ENCODE assay signal across 11 cellular contexts in genomic region chr16:22240023-22240697, GRCh38. TPM values are rescaled to one million over a fixed set of nuclear protein-coding genes. Genes with fewer than 3 reads are reported as not detected.
A peak's percentile ranks its signal among the peaks of the same experiment; 100 is the strongest.
DNase-seq lines count a peak whose midpoint lies in the region; ATAC-seq and TF ChIP-seq lines count a peak whose summit lies in the region.
"Had no signal": no experiment of that assay in that cellular context is flagged by ENCODE, and none has a peak within 500 bp of the region (broad histone marks: within the 10 kb centered on the region; RNA-seq: fewer than 3 reads in every experiment).

No MANE protein-coding gene starts in this region.

- WGBS in gastroesophageal sphincter (ENCODE audit: low coverage in 1 of 2), 2 donors, result 31 to 35% methylated on average over 2 of the region's 3 CpGs

- H3K27ac ChIP-seq in gastroesophageal sphincter, result peak overlapping the region; percentile 51 to 72 (median 68)
- peak overlapping the region; percentile 53 to 73 for H3K27ac ChIP-seq in tibial artery
- no peak overlapping the region for H3K27ac ChIP-seq in foreskin keratinocyte
- no peak overlapping the region for H3K27ac ChIP-seq in PC-9

- no peak for TF ChIP-seq EP300 in gastroesophageal sphincter (IDR thresholded peaks at IDR 0.05)

- ATAC-seq in activated CD8-positive, alpha-beta memory T cell treated with anti-CD3 and anti-CD28 coated beads, Interleukin-2, amount 10 ng/mL, durations not matched to agents 7 days and 5 days, result no peak
- ATAC-seq in gastroesophageal sphincter (peak; percentile 82), foreskin keratinocyte (no peak)

- BruUV-seq in PC-9 (replicated peaks; lab: Mats Ljungman, UMichigan), result no TSS peak

- no peak for TF ChIP-seq POLR2A in gastroesophageal sphincter (IDR thresholded peaks at IDR 0.05)

- H3K36me3 ChIP-seq in gastroesophageal sphincter (peaks cover 0 to 32% of the 10 kb centered on the region in 2 donors), tibial artery (peaks cover 9 to 24% (median 14%) of the 10 kb centered on the region in 3 donors), PC-9 (ENCODE audit: low read depth) (no peaks in the 10 kb centered on the region)

- CTCF ChIA-PET in activated CD8-positive, alpha-beta memory T cell treated with anti-CD3 and anti-CD28 coated beads, Interleukin-2, amount 10 ng/mL, durations not matched to agents 7 days and 5 days (lab: Charles Lee), result interaction anchor here (1.0 to 1.4 kb wide), 2 partner anchors 50 to 56 kb away, joined by 3 read pairs; no protein-coding TSS in a partner anchor
- CTCF ChIA-PET in activated CD4-positive, alpha-beta memory T cell treated with anti-CD3 and anti-CD28 coated beads, Interleukin-2, amount 10 ng/mL, durations not matched to agents 7 days and 5 days (lab: Charles Lee), result interaction anchor here (2.1 kb wide), 1 partner anchor 56 kb away, joined by 8 read pairs; no protein-coding TSS in a partner anchor
- CTCF ChIA-PET in PC-9 (lab: Charles Lee), result no interaction called here

- H3K4me2 ChIP-seq in PC-9, result no peak overlapping the region

- H3K4me1 ChIP-seq in gastroesophageal sphincter (peaks cover 0 to 51% (median 15%) of the 10 kb centered on the region in 3 donors), tibial artery (peaks cover 0 to 69% (median 36%) of the 10 kb centered on the region in 4 donors), foreskin keratinocyte (no peaks in the 10 kb centered on the region), PC-9 (replicated peaks; ENCODE audit: insufficient read depth) (peaks cover 9% of the 10 kb centered on the region; the same call in 1 of the 2 replicates)
- H3K4me1 ChIP-seq: HAP-1 had no signal

- H3K9me3 Mint-ChIP-seq in activated CD8-positive, alpha-beta memory T cell treated with anti-CD3 and anti-CD28 coated beads, Interleukin-2, amount 10 ng/mL, durations not matched to agents 7 days and 5 days (ENCODE audit: low read depth), result no peaks in the 10 kb centered on the region
- H3K9me3 Mint-ChIP-seq in activated CD4-positive, alpha-beta memory T cell treated with anti-CD3 and anti-CD28 coated beads, Interleukin-2, amount 10 ng/mL, durations not matched to agents 7 days and 5 days, result no peaks in the 10 kb centered on the region

- H3K27ac Mint-ChIP-seq in activated CD8-positive, alpha-beta memory T cell treated with anti-CD3 and anti-CD28 coated beads, Interleukin-2, amount 10 ng/mL, durations not matched to agents 7 days and 5 days, result peak overlapping the region; percentile 94
- peak overlapping the region; percentile 97 for H3K27ac Mint-ChIP-seq in activated CD4-positive, alpha-beta memory T cell treated with anti-CD3 and anti-CD28 coated beads, Interleukin-2, amount 10 ng/mL, durations not matched to agents 7 days and 5 days

- H3K4me3 Mint-ChIP-seq in activated CD8-positive, alpha-beta memory T cell treated with anti-CD3 and anti-CD28 coated beads, Interleukin-2, amount 10 ng/mL, durations not matched to agents 7 days and 5 days, result no peak overlapping the region
- H3K4me3 Mint-ChIP-seq in activated CD4-positive, alpha-beta memory T cell treated with anti-CD3 and anti-CD28 coated beads, Interleukin-2, amount 10 ng/mL, durations not matched to agents 7 days and 5 days, result no peak overlapping the region

- H3K4me3 ChIP-seq in gastroesophageal sphincter (no peak overlapping the region), tibial artery (no peak overlapping the region), PC-9 (no peak overlapping the region)
- H3K4me3 ChIP-seq: HAP-1 had no signal

- POLR2A ChIA-PET in activated CD4-positive, alpha-beta memory T cell treated with anti-CD3 and anti-CD28 coated beads, Interleukin-2, amount 10 ng/mL, durations not matched to agents 7 days and 5 days (lab: Charles Lee), result interaction anchor here (1.0 to 1.9 kb wide), 2 partner anchors 34 to 48 kb away, joined by 3 to 9 read pairs; partner anchors contain the start of gene EEF2K
- POLR2A ChIA-PET in PC-9 (lab: Charles Lee; ENCODE audit: unreplicated experiment), result no interaction called here

- no peak overlapping the region for H2AFZ ChIP-seq in PC-9

- H3F3A ChIP-seq in PC-9 (ENCODE audit: insufficient read depth, low read depth), result peaks cover 8% of the 10 kb centered on the region; the same call in 1 of the 2 replicates

- intact Hi-C loops in tibial artery (cut with DNase I; ENCODE audit: low total_unique reads), result no loop called here
- intact Hi-C loops in PC-9 (cut with micrococcal nuclease; ENCODE audit: unreplicated experiment), result loop anchor here (5.0 kb wide), 1 partner anchor 47 kb away; no protein-coding TSS in a partner anchor

- no peaks in the 10 kb centered on the region for H3K9me3 ChIP-seq in gastroesophageal sphincter
- no peaks in the 10 kb centered on the region for H3K9me3 ChIP-seq in tibial artery
- no peaks in the 10 kb centered on the region for H3K9me3 ChIP-seq in PC-9 (ENCODE audit: insufficient read depth, low read depth)
- H3K9me3 ChIP-seq: HAP-1 had no signal

- no peaks in the 10 kb centered on the region for H3K27me3 Mint-ChIP-seq in activated CD8-positive, alpha-beta memory T cell treated with anti-CD3 and anti-CD28 coated beads, Interleukin-2, amount 10 ng/mL, durations not matched to agents 7 days and 5 days
- no peaks in the 10 kb centered on the region for H3K27me3 Mint-ChIP-seq in activated CD4-positive, alpha-beta memory T cell treated with anti-CD3 and anti-CD28 coated beads, Interleukin-2, amount 10 ng/mL, durations not matched to agents 7 days and 5 days

- no peaks in the 10 kb centered on the region for H3K9me2 ChIP-seq in PC-9 (ENCODE audit: insufficient read depth)

- peaks cover 22% of the 10 kb centered on the region for H3K36me3 Mint-ChIP-seq in activated CD8-positive, alpha-beta memory T cell treated with anti-CD3 and anti-CD28 coated beads, Interleukin-2, amount 10 ng/mL, durations not matched to agents 7 days and 5 days
- H3K36me3 Mint-ChIP-seq in activated CD4-positive, alpha-beta memory T cell treated with anti-CD3 and anti-CD28 coated beads, Interleukin-2, amount 10 ng/mL, durations not matched to agents 7 days and 5 days (ENCODE audit: low read depth), result peaks cover 15% of the 10 kb centered on the region

- H4K20me1 ChIP-seq in PC-9 (ENCODE audit: insufficient read depth), result no peaks in the 10 kb centered on the region

- H3K79me2 ChIP-seq in PC-9 (ENCODE audit: low read depth), result no peaks in the 10 kb centered on the region

- no peak for DNase-seq in activated CD8-positive, alpha-beta memory T cell treated with anti-CD3 and anti-CD28 coated beads, Interleukin-2, amount 10 ng/mL, durations not matched to agents 7 days and 5 days
- no peak for DNase-seq in activated CD8-positive, alpha-beta memory T cell treated with anti-CD3 and anti-CD28 coated beads for 24 hours
- DNase-seq in activated CD4-positive, alpha-beta memory T cell treated with anti-CD3 and anti-CD28 coated beads, Interleukin-2, amount 10 ng/mL, durations not matched to agents 7 days and 5 days, result no peak
- DNase-seq in tibial artery (peak in 1 of 2 donors; percentile 33), foreskin keratinocyte (no peak), PC-9 (no peak), ecto neural progenitor cell (ENCODE audit: low spot score) (no peak)
- DNase-seq: NCI-H1417, T1000 had no signal

- H3K27me3 ChIP-seq in gastroesophageal sphincter (no peaks in the 10 kb centered on the region), tibial artery (no peaks in the 10 kb centered on the region), foreskin keratinocyte (no peaks in the 10 kb centered on the region), PC-9 (ENCODE audit: insufficient read depth, low read depth) (no peaks in the 10 kb centered on the region)

- TF ChIP-seq CTCF in gastroesophageal sphincter (IDR thresholded peaks at IDR 0.05), result no peak
- TF ChIP-seq CTCF in tibial artery (IDR thresholded peaks at IDR 0.05), result no peak
- TF ChIP-seq CTCF in foreskin keratinocyte (conservative IDR thresholded peaks at IDR 0.05), result no peak
- TF ChIP-seq CTCF in PC-9 (conservative IDR thresholded peaks at IDR 0.05), result no peak

- peaks cover 38% of the 10 kb centered on the region for H3K4me1 Mint-ChIP-seq in activated CD8-positive, alpha-beta memory T cell treated with anti-CD3 and anti-CD28 coated beads, Interleukin-2, amount 10 ng/mL, durations not matched to agents 7 days and 5 days
- peaks cover 32% of the 10 kb centered on the region for H3K4me1 Mint-ChIP-seq in activated CD4-positive, alpha-beta memory T cell treated with anti-CD3 and anti-CD28 coated beads, Interleukin-2, amount 10 ng/mL, durations not matched to agents 7 days and 5 days

RNA-seq across cellular contexts. Expression of gene EEF2K, which starts 34.1 kb away (rescaled TPM):
- 10 to 100 TPM; 34.8 to 36.7 TPM for total RNA-seq in activated CD8-positive, alpha-beta memory T cell treated with anti-CD3 and anti-CD28 coated beads, Interleukin-2, amount 10 ng/mL, durations not matched to agents 7 days and 5 days
- 10 to 100 TPM; 22.1 to 24.8 TPM for total RNA-seq in activated CD4-positive, alpha-beta memory T cell treated with anti-CD3 and anti-CD28 coated beads, Interleukin-2, amount 10 ng/mL, durations not matched to agents 7 days and 5 days
- total RNA-seq in gastroesophageal sphincter (10 to 100 TPM; 31.3 to 38.9 (median 34.8) TPM), foreskin keratinocyte (21.4 and 21.6 TPM in 2 replicates), PC-9 (2021) (29.8 and 34.7 TPM in 2 replicates)
- 5.0 and 5.6 TPM in 2 replicates for polyA plus RNA-seq in foreskin keratinocyte

RNA-seq across cellular contexts. Expression of gene POLR3E, which starts 57.0 kb away (rescaled TPM):
- total RNA-seq in activated CD8-positive, alpha-beta memory T cell treated with anti-CD3 and anti-CD28 coated beads, Interleukin-2, amount 10 ng/mL, durations not matched to agents 7 days and 5 days, result 10 to 100 TPM; 56.5 to 88.0 TPM
- total RNA-seq in activated CD4-positive, alpha-beta memory T cell treated with anti-CD3 and anti-CD28 coated beads, Interleukin-2, amount 10 ng/mL, durations not matched to agents 7 days and 5 days, result 10 to 100 TPM; 50.7 TPM
- total RNA-seq in gastroesophageal sphincter (10 to 100 TPM; 34.9 to 55.4 (median 48.3) TPM), foreskin keratinocyte (47.0 and 47.4 TPM in 2 replicates), PC-9 (2021) (65.2 and 70.9 TPM in 2 replicates)
- polyA plus RNA-seq in foreskin keratinocyte, result 30.0 and 34.2 TPM in 2 replicates

Comparison
In these comparisons a context has a peak if more than half of its experiments do, and no peak if none do; other contexts are left out.
1. H3K27ac ChIP-seq: peak in gastroesophageal sphincter (4 of 4) and tibial artery (2 of 2); none in foreskin keratinocyte (single experiment) and PC-9 (single experiment).